In the genomic region with DNA sequence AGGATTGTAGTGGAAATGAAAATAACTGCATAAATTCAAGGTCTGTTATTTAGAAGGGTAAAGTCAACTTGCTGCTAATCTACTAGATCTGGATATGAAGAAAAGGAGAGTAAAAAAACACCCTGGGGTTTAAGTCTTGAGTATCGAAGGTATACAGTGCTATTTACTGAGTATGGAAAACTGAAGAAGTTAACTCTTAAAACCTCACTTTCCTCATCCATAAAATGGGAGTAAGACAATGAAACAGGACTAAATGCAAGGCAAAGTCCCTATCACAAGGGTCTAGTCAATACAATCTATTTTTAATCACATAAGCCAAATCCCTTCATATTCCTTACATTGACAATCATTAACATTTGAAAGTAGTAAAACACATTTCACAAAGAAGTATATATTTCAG, we compare ENCODE assay signal across 10 cellular contexts. TPM values are rescaled to one million over a fixed set of nuclear protein-coding genes. Genes with fewer than 3 reads are reported as not detected.
DNase-seq lines count a peak whose midpoint lies in the region; ATAC-seq and TF ChIP-seq lines count a peak whose summit lies in the region.
"Had no signal": no experiment of that assay in that cellular context is flagged by ENCODE, and none has a peak within 500 bp of the region (broad histone marks: within the 10 kb centered on the region; RNA-seq: fewer than 3 reads in every experiment).

No MANE protein-coding gene starts in this region.

- no peaks in the 10 kb centered on the region for H3K9me2 ChIP-seq in GM23248 (ENCODE audit: insufficient read depth)

- 88 to 96% methylated on average over 1 of the region's 1 CpG for WGBS in GM23248 (ENCODE audit: low coverage in 1 of 2, low lambda C conversion rate in 2 of 2, missing lambda C conversion rate in 2 of 2), 2 experiments

- peak overlapping the region; percentile 87 for H3K4me2 ChIP-seq in GM23248 (ENCODE audit: unreplicated experiment)

- H3K9ac ChIP-seq in GM23248: peak overlapping the region; percentile 76
- peak overlapping the region; percentile 71 for H3K9ac ChIP-seq in iPS-15b (ENCODE audit: low read depth, low read length)

- no peak for TF ChIP-seq CTCF in AG04450 (IDR thresholded peaks at IDR 0.05; ENCODE audit: low read depth, low read length)
- no peak for TF ChIP-seq CTCF in WI38 (IDR thresholded peaks at IDR 0.05; ENCODE audit: low read depth, low read length)

- CTCF ChIA-PET in AG04450 (lab: Charles Lee): no interaction called here

- no peaks in the 10 kb centered on the region; the same call in 1 of the 2 replicates for H3K9me3 ChIP-seq in AG04450 (ENCODE audit: control insufficient read depth, insufficient read depth, low read length)
- no peaks in the 10 kb centered on the region for H3K9me3 ChIP-seq in GM23248 (ENCODE audit: low read depth)
- H3K9me3 ChIP-seq in iPS-15b (ENCODE audit: control insufficient read depth, insufficient read depth, low read length): no peaks in the 10 kb centered on the region

- ATAC-seq in GM21526 (IDR thresholded peaks at IDR 0.05; ENCODE audit: low FRiP score, unreplicated experiment): no peak
- no peak for ATAC-seq in GM18519 (IDR thresholded peaks at IDR 0.05; ENCODE audit: low FRiP score, unreplicated experiment)

- H3K4me3 ChIP-seq in AG04450 (ENCODE audit: low read depth, low read length): peak overlapping the region; percentile 76
- H3K4me3 ChIP-seq in GM23248: peak overlapping the region; percentile 98
- H3K4me3 ChIP-seq in WI38 (ENCODE audit: low read depth, low read length): peak overlapping the region; percentile 93
- peak overlapping the region; percentile 84 for H3K4me3 ChIP-seq in iPS-15b (ENCODE audit: low read depth, low read length)

- no peak overlapping the region for H2AFZ ChIP-seq in GM23248

- H3K4me1 ChIP-seq in GM23248 (ENCODE audit: insufficient read depth): peaks cover 26% of the 10 kb centered on the region
- peaks cover 22% of the 10 kb centered on the region for H3K4me1 ChIP-seq in iPS-15b (ENCODE audit: control insufficient read depth, insufficient read depth, low read length)

- in situ Hi-C loops in GM23248 (cut with MboI): no loop called here

- H3F3A ChIP-seq in GM23248 (ENCODE audit: insufficient read depth): peaks cover 18% of the 10 kb centered on the region

- no peaks in the 10 kb centered on the region; the same call in 1 of the 2 replicates for H4K20me1 ChIP-seq in GM23248 (ENCODE audit: insufficient read depth)

- DNase-seq in AG04450 (ENCODE audit: low read depth, low spot score) (no peak), GM23248 (no peak), A172 (ENCODE audit: low spot score) (no peak), cortex of kidney (lab: John Stamatoyannopoulos, UW) (no peak)
- DNase-seq: stimulated activated CD4-positive, alpha-beta T cell treated with anti-CD3 and anti-CD28 coated beads, Interleukin-1b, Interleukin-23, amount 100 ng/mL, for 48 hours; trophoblast cell had no signal

- H3K36me3 ChIP-seq in GM23248 (ENCODE audit: low read depth): peaks cover 3% of the 10 kb centered on the region; the same call in 1 of the 2 replicates
- H3K36me3 ChIP-seq in iPS-15b (ENCODE audit: control insufficient read depth, insufficient read depth, low read length): peaks cover 2% of the 10 kb centered on the region

- H3K27ac ChIP-seq in AG04450 (ENCODE audit: low read depth, low read length): no peak overlapping the region
- H3K27ac ChIP-seq in GM23248: no peak overlapping the region

- H3K27me3 ChIP-seq in AG04450 (ENCODE audit: control insufficient read depth, insufficient read depth, low read length): no peaks in the 10 kb centered on the region
- no peaks in the 10 kb centered on the region for H3K27me3 ChIP-seq in GM23248 (replicated peaks; ENCODE audit: insufficient read depth)
- H3K27me3 ChIP-seq in iPS-15b (ENCODE audit: control insufficient read depth, insufficient read depth, low read length): no peaks in the 10 kb centered on the region

- POLR2A ChIA-PET in AG04450 (lab: Yijun Ruan, JAX): no interaction called here

- peaks cover 87% of the 10 kb centered on the region for H3K79me2 ChIP-seq in GM23248 (ENCODE audit: insufficient read depth)

RNA-seq across cellular contexts. Expression of a gene that starts 2.2 kb away (rescaled TPM):
- 7.1 and 13.1 TPM in 2 replicates for polyA plus RNA-seq in AG04450 (2011; rRNA removed)
- polyA minus RNA-seq in AG04450 (2011; rRNA and poly(A)+ RNA removed): 2.4 and 5.5 TPM in 2 replicates
- total RNA-seq in GM23248 (2014; rRNA removed; shearing (Covaris generic)): 8.5 and 11.2 TPM in 2 replicates
- polyA plus RNA-seq in GM23248 (2016; fragmentation: Nextera tagmentation; extraction: Ambion mirVana): 15.2 and 15.5 TPM in 2 replicates
- total RNA-seq in A172 (2014; rRNA removed; shearing (Covaris generic)): 48.1 and 63.8 TPM in 2 replicates

RNA-seq across cellular contexts. Expression of a gene that starts 21.9 kb away (rescaled TPM):
- polyA plus RNA-seq in AG04450 (2011; rRNA removed) (16.8 and 23.7 TPM in 2 replicates), GM23248 (2016; fragmentation: Nextera tagmentation; extraction: Ambion mirVana) (21.9 and 22.7 TPM in 2 replicates)
- polyA minus RNA-seq in AG04450 (2011; rRNA and poly(A)+ RNA removed): 10.2 and 17.7 TPM in 2 replicates
- total RNA-seq in GM23248 (2014; rRNA removed; shearing (Covaris generic)): 16.3 and 22.1 TPM in 2 replicates
- 22.8 and 30.2 TPM in 2 replicates for total RNA-seq in A172 (2014; rRNA removed; shearing (Covaris generic))
